In genomic region chr14:69152944-69153847, GRCh38 we compare ENCODE assay signal across 8 cellular contexts. TPM values are rescaled to one million over a fixed set of nuclear protein-coding genes. Genes with fewer than 3 reads are reported as not detected.
A peak's percentile ranks its signal among the peaks of the same experiment; 100 is the strongest.
DNase-seq lines count a peak whose midpoint lies in the region; ATAC-seq and TF ChIP-seq lines count a peak whose summit lies in the region.

DCAF5 (minus strand) TSS chr14:69153119; CDS start chr14:69152978, 141 bp downstream.

- peaks cover 3 to 44% (median 13%) of the 10 kb centered on the region in 3 donors for H3K4me1 ChIP-seq in gastroesophageal sphincter

- peak within 1 kb of the TSS; percentile 94 for H3K27ac Mint-ChIP-seq in activated naive CD4-positive, alpha-beta T cell treated with anti-CD3 and anti-CD28 coated beads, Interleukin-2, amount 10 ng/mL, durations not matched to agents 7 days and 5 days

- H3K9me3 ChIP-seq in SK-N-MC (ENCODE audit: low read depth, low read length) (no peaks in the 10 kb centered on the region), gastroesophageal sphincter (no peaks in the 10 kb centered on the region)

- TF ChIP-seq CTCF in HFF-Myc (IDR thresholded peaks at IDR 0.05; ENCODE audit: low read depth, low read length, missing control alignments) (no peak), gastroesophageal sphincter (IDR thresholded peaks at IDR 0.05) (peak in 3 of 4 experiments; percentile 18 to 37 (median 24))

- DNase-seq in GM04503 (ENCODE audit: low read depth), result peak; percentile 54
- peak; percentile 61 for DNase-seq in HFF-Myc (ENCODE audit: extremely low read depth, low read depth)
- DNase-seq in NCI-H1048 (lab: John Stamatoyannopoulos, UW), result peak; percentile 90
- DNase-seq in SK-N-MC (ENCODE audit: low read depth, low spot score), result no peak
- peak; percentile 97 for DNase-seq in activated naive CD4-positive, alpha-beta T cell treated with anti-CD3 and anti-CD28 coated beads, Interleukin-2, amount 10 ng/mL, durations not matched to agents 7 days and 5 days
- DNase-seq in non-pigmented ciliary epithelial cell (ENCODE audit: low read depth), result peak; percentile 61
- peak; percentile 43 to 94 (median 76) for DNase-seq in substantia nigra (lab: John Stamatoyannopoulos, UW)

- peak; percentile 97 for ATAC-seq in gastroesophageal sphincter

- peak within 1 kb of the TSS; percentile 94 for H3K4me3 Mint-ChIP-seq in activated naive CD4-positive, alpha-beta T cell treated with anti-CD3 and anti-CD28 coated beads, Interleukin-2, amount 10 ng/mL, durations not matched to agents 7 days and 5 days

- CTCF ChIA-PET in activated naive CD4-positive, alpha-beta T cell treated with anti-CD3 and anti-CD28 coated beads, Interleukin-2, amount 10 ng/mL, durations not matched to agents 7 days and 5 days (lab: Charles Lee), result no interaction called here

- H3K27me3 ChIP-seq in gastroesophageal sphincter, result no peaks in the 10 kb centered on the region

- H3K4me1 Mint-ChIP-seq in activated naive CD4-positive, alpha-beta T cell treated with anti-CD3 and anti-CD28 coated beads, Interleukin-2, amount 10 ng/mL, durations not matched to agents 7 days and 5 days, result peaks cover 32% of the 10 kb centered on the region

- no peaks in the 10 kb centered on the region for H3K9me3 Mint-ChIP-seq in activated naive CD4-positive, alpha-beta T cell treated with anti-CD3 and anti-CD28 coated beads, Interleukin-2, amount 10 ng/mL, durations not matched to agents 7 days and 5 days

- peak within 1 kb of the TSS; percentile 90 for H3K9ac ChIP-seq in SK-N-MC (ENCODE audit: insufficient read length)

- H3K4me3 ChIP-seq in HFF-Myc (replicated peaks; ENCODE audit: low read depth, low read length), result peak within 1 kb of the TSS; percentile 81
- H3K4me3 ChIP-seq in SK-N-MC, result peak within 1 kb of the TSS; percentile 91
- H3K4me3 ChIP-seq in gastroesophageal sphincter, result peak within 1 kb of the TSS; percentile 53 to 83

- H3K27me3 Mint-ChIP-seq in activated naive CD4-positive, alpha-beta T cell treated with anti-CD3 and anti-CD28 coated beads, Interleukin-2, amount 10 ng/mL, durations not matched to agents 7 days and 5 days, result peaks cover 44% of the 10 kb centered on the region

- H3K27ac ChIP-seq in SK-N-MC (no peak within 1 kb of the TSS), gastroesophageal sphincter (peak within 1 kb of the TSS; percentile 70 to 99 (median 98)), substantia nigra (ENCODE audit: low read depth, low read length, poor library complexity, severe bottlenecking) (peak within 1 kb of the TSS; percentile 81)

- H3K36me3 Mint-ChIP-seq in activated naive CD4-positive, alpha-beta T cell treated with anti-CD3 and anti-CD28 coated beads, Interleukin-2, amount 10 ng/mL, durations not matched to agents 7 days and 5 days, result peaks cover 21% of the 10 kb centered on the region

- WGBS in gastroesophageal sphincter (ENCODE audit: low coverage in 1 of 2), 2 donors, result 0% methylated on average over 3 of the region's 97 CpGs; no CpG with 5 or more reads in 1 of the 2 donors

- peak; percentile 79 to 85 for TF ChIP-seq POLR2A in gastroesophageal sphincter (IDR thresholded peaks at IDR 0.05)

- no peak for TF ChIP-seq EP300 in gastroesophageal sphincter (IDR thresholded peaks at IDR 0.05)

- H3K36me3 ChIP-seq in SK-N-MC (ENCODE audit: insufficient read depth, low read length) (peaks cover 5% of the 10 kb centered on the region; the same call in 1 of the 2 replicates), gastroesophageal sphincter (peaks cover 0 to 9% of the 10 kb centered on the region in 2 donors)

RNA-seq across cellular contexts. Expression of gene DCAF5, which starts in this region (rescaled TPM):
- 10 to 100 TPM; 31.0 to 63.6 (median 36.9) TPM for total RNA-seq in gastroesophageal sphincter
